In the genomic region with DNA sequence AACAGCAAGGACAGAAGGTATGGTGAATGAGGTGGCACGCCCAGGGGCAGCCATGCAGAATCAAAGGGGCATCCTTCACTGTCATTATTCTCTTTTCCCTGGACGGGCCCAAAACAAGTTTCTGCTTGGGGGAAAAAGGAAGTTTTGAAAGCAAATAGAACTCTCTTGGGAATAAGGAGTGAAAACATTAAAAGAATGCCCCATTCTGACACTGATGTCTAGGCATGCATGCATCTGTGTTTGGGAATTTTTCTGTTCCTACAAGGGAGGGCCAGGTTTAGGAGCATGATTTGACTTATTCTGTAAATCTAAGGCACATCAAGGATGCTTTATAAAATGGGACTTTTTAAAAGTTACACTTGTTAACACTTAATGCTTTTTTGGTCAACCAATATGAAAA, we compare ENCODE assay signal across 18 cellular contexts. TPM values are rescaled to one million over a fixed set of nuclear protein-coding genes. Genes with fewer than 3 reads are reported as not detected.
DNase-seq lines count a peak whose midpoint lies in the region; ATAC-seq and TF ChIP-seq lines count a peak whose summit lies in the region.
"Had no signal": no experiment of that assay in that cellular context is flagged by ENCODE, and none has a peak within 500 bp of the region (broad histone marks: within the 10 kb centered on the region; RNA-seq: fewer than 3 reads in every experiment).

No MANE protein-coding gene starts in this region.

- H3K18ac ChIP-seq in IMR-90 (ENCODE audit: low read depth, low read length), result no peak overlapping the region

- H3K14ac ChIP-seq in IMR-90 (replicated peaks; ENCODE audit: low read depth, low read length), result no peak overlapping the region

- no peak overlapping the region for H3K4me3 Mint-ChIP-seq in osteocyte (ENCODE audit: unreplicated experiment)
- H3K4me3 Mint-ChIP-seq: CD4-positive, alpha-beta T cell had no signal

- BruUV-seq in IMR-90 (replicated peaks; lab: Mats Ljungman, UMichigan), result no TSS peak

- H3K4ac ChIP-seq in IMR-90 (ENCODE audit: low read depth, low read length), result no peak overlapping the region

- H3K27me3 ChIP-seq in BLaER1 (no peaks in the 10 kb centered on the region; the same call in 1 of the 2 replicates), IMR-90 (ENCODE audit: control insufficient read depth, insufficient read depth, low read length) (no peaks in the 10 kb centered on the region)

- H2AK9ac ChIP-seq in IMR-90 (replicated peaks; ENCODE audit: low read depth, low read length, poor library complexity), result no peak overlapping the region

- H2AK5ac ChIP-seq in IMR-90 (ENCODE audit: low read depth, low read length), result no peak overlapping the region

- no peak overlapping the region for H4K91ac ChIP-seq in IMR-90 (ENCODE audit: insufficient read depth, low read depth, low read length)

- peak overlapping the region; percentile 10; the same call in 1 of the 2 replicates for H3K4me2 ChIP-seq in BLaER1
- no peak overlapping the region for H3K4me2 ChIP-seq in IMR-90 (ENCODE audit: low read depth, low read length)

- no peak for TF ChIP-seq POLR2A in IMR-90 (IDR thresholded peaks at IDR 0.05; ENCODE audit: low read depth, low read length)

- peaks cover 15% of the 10 kb centered on the region; the same call in 1 of the 2 replicates for H3K9me1 ChIP-seq in IMR-90 (ENCODE audit: insufficient read depth, low read length)

- peaks cover 59% of the 10 kb centered on the region for H4K20me1 ChIP-seq in BLaER1
- no peaks in the 10 kb centered on the region for H4K20me1 ChIP-seq in IMR-90 (ENCODE audit: insufficient read depth, low read length)

- no peak overlapping the region for H3K9ac ChIP-seq in BLaER1
- no peak overlapping the region for H3K9ac ChIP-seq in IMR-90 (ENCODE audit: low read depth, low read length)

- no peak overlapping the region for H4K5ac ChIP-seq in IMR-90 (ENCODE audit: low read depth, low read length)

- H4K8ac ChIP-seq in IMR-90 (ENCODE audit: low read depth in 2 of 2, low read length in 2 of 2), result no peak overlapping the region

- no CpG with 5 or more reads among the region's 2 CpGs for WGBS in IMR-90 (ENCODE audit: extremely low coverage in 2 of 2, insufficient read length in 1 of 2), 2 experiments

- dilution Hi-C loops in IMR-90 (cut with HindIII; ENCODE audit: low sequenced_read_pairs, unreplicated experiment), result no loop called here

- H3K4me1 ChIP-seq in BLaER1, result peaks cover 27% of the 10 kb centered on the region
- peaks cover 2% of the 10 kb centered on the region for H3K4me1 ChIP-seq in IMR-90 (ENCODE audit: control insufficient read depth, insufficient read depth, low read length)

- H3K9me3 Mint-ChIP-seq in osteocyte (ENCODE audit: unreplicated experiment), result no peaks in the 10 kb centered on the region
- H3K9me3 Mint-ChIP-seq: CD4-positive, alpha-beta T cell had no signal

- no peak overlapping the region for H2BK20ac ChIP-seq in IMR-90 (ENCODE audit: low read depth, low read length)

- H2BK120ac ChIP-seq in IMR-90 (ENCODE audit: low read depth, low read length), result no peak overlapping the region

- TF ChIP-seq CTCF in IMR-90 (conservative IDR thresholded peaks at IDR 0.05; ENCODE audit: low read depth, low read length), result no peak
- TF ChIP-seq CTCF in osteocyte (IDR thresholded peaks at IDR 0.05), result no peak

- H3K36me3 Mint-ChIP-seq in osteocyte (ENCODE audit: unreplicated experiment), result peaks cover 51% of the 10 kb centered on the region

- no peaks in the 10 kb centered on the region for H3K9me3 ChIP-seq in BLaER1
- no peaks in the 10 kb centered on the region for H3K9me3 ChIP-seq in IMR-90 (ENCODE audit: control insufficient read depth, insufficient read depth, low read length)

- CTCF ChIA-PET in IMR-90 (lab: Yijun Ruan, JAX), result no interaction called here

- no peaks in the 10 kb centered on the region; a peak in 1 of 4 replicates for H3K79me1 ChIP-seq in IMR-90 (ENCODE audit: low read depth in 1 of 2, low read length in 2 of 2)

- H2BK5ac ChIP-seq in IMR-90 (ENCODE audit: low read depth, low read length, poor library complexity, severe bottlenecking), result peak overlapping the region; percentile 15

- H3K4me3 ChIP-seq in BLaER1 (no peak overlapping the region), IMR-90 (ENCODE audit: insufficient read depth, low read depth, low read length) (no peak overlapping the region)
- H3K4me3 ChIP-seq: SK-N-MC had no signal

- peak overlapping the region; percentile 88 for H3K27ac Mint-ChIP-seq in osteocyte (ENCODE audit: unreplicated experiment)
- H3K27ac Mint-ChIP-seq: CD4-positive, alpha-beta T cell had no signal

- peaks cover 74% of the 10 kb centered on the region for H3K4me1 Mint-ChIP-seq in osteocyte (ENCODE audit: unreplicated experiment)

- no peak overlapping the region for H3K27ac ChIP-seq in BLaER1
- H3K27ac ChIP-seq in IMR-90 (ENCODE audit: insufficient read depth, low read length), result no peak overlapping the region
- H3K27ac ChIP-seq: SK-N-MC had no signal

- intact Hi-C loops in IMR-90 (cut with micrococcal nuclease), result no loop called here

- H3K27me3 Mint-ChIP-seq in osteocyte (ENCODE audit: unreplicated experiment), result no peaks in the 10 kb centered on the region
- H3K27me3 Mint-ChIP-seq: CD4-positive, alpha-beta T cell had no signal

- POLR2A ChIA-PET in IMR-90 (lab: Charles Lee; ENCODE audit: unreplicated experiment), result no interaction called here

- no peak for TF ChIP-seq RAD21 in IMR-90 (IDR thresholded peaks at IDR 0.05; ENCODE audit: low read length)

- H3K23ac ChIP-seq in IMR-90 (ENCODE audit: low read depth, low read length), result no peak overlapping the region

- no peak overlapping the region for H2AFZ ChIP-seq in IMR-90 (replicated peaks; ENCODE audit: low read length, poor library complexity)

- H2BK15ac ChIP-seq in IMR-90 (ENCODE audit: low read depth, low read length), result no peak overlapping the region

- no peak overlapping the region for H3K56ac ChIP-seq in IMR-90 (ENCODE audit: extremely low read depth, insufficient read depth, low read length)

- H3K36me3 ChIP-seq in BLaER1, result peaks cover 90% of the 10 kb centered on the region
- peaks cover 35% of the 10 kb centered on the region for H3K36me3 ChIP-seq in IMR-90 (ENCODE audit: control insufficient read depth, insufficient read depth, low read length)

- in situ Hi-C loops in IMR-90 (cut with MboI; ENCODE audit: low sequenced_read_pairs) (no loop called here), G401 (cut with HindIII; ENCODE audit: low sequenced_read_pairs) (no loop called here)

- DNase-seq in IMR-90, result no peak
- peak; percentile 10 for DNase-seq in fibroblast of gingiva (ENCODE audit: low read depth)
- DNase-seq in osteocyte (ENCODE audit: extremely low spot score, unreplicated experiment), result peak; percentile 51
- no peak for DNase-seq in NCI-H187 treated with DMSO at 0.1 percent for 48 hours (lab: John Stamatoyannopoulos, UW)
- no peak for DNase-seq in G401 (ENCODE audit: low spot score)
- DNase-seq: AML-193; CD4-positive, alpha-beta T cell; MM.1S; NCI-H1092 treated with DMSO at 0.1 percent for 48 hours; NCI-H1694; NCI-H226; NCI-H526; Right ventricle myocardium superior had no signal

- ATAC-seq in IMR-90 (ENCODE audit: low read depth), result peak; percentile 65
- ATAC-seq in HG03139 (IDR thresholded peaks at IDR 0.05; ENCODE audit: unreplicated experiment), result no peak

TF ChIP-seq in IMR-90, 13 proteins besides CTCF, POLR2A, EP300 and RAD21:
- TF ChIP-seq CHD1 (IDR thresholded peaks at IDR 0.05; ENCODE audit: low read depth, low read length) (no peak), FOS (IDR thresholded peaks at IDR 0.05; ENCODE audit: low read depth, low read length) (no peak), MAFK (IDR thresholded peaks at IDR 0.05; ENCODE audit: low read depth, low read length) (no peak), BHLHE40 (IDR thresholded peaks at IDR 0.05; ENCODE audit: low read depth, low read length) (no peak), CEBPB (IDR thresholded peaks at IDR 0.05; ENCODE audit: low read depth, low read length) (no peak)
- TF ChIP-seq, protein P1, sequence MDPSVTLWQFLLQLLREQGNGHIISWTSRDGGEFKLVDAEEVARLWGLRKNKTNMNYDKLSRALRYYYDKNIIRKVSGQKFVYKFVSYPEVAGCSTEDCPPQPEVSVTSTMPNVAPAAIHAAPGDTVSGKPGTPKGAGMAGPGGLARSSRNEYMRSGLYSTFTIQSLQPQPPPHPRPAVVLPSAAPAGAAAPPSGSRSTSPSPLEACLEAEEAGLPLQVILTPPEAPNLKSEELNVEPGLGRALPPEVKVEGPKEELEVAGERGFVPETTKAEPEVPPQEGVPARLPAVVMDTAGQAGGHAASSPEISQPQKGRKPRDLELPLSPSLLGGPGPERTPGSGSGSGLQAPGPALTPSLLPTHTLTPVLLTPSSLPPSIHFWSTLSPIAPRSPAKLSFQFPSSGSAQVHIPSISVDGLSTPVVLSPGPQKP (IDR thresholded peaks at IDR 0.05; ENCODE audit: borderline replicate concordance, low read depth, low read length), result no peak

RNA-seq across cellular contexts. Expression of a gene that starts 34.3 kb away (rescaled TPM):
- total RNA-seq in IMR-90 (2012; rRNA removed) (not detected in 2 replicates), osteocyte (not detected in 2 replicates)
- not detected in 2 replicates for polyA plus RNA-seq in IMR-90 (2012; rRNA removed)
- polyA plus RNA-seq in IMR-90 (2012; cell fraction: cytosol; rRNA removed), result not detected in 2 replicates
- polyA plus RNA-seq in IMR-90 (2012; cell fraction: nucleus; rRNA removed; ENCODE audit: low replicate concordance), result not detected in 2 replicates
- 0.25 TPM in 1 of 2 replicates, not detected in the other for total RNA-seq in G401 (2014; rRNA removed; shearing (Covaris generic))
- total RNA-seq: A673; CD4-positive, alpha-beta T cell; H1; Right ventricle myocardium superior had no signal
- polyA plus RNA-seq: H1 had no signal

Comparison
In these comparisons a context has a peak if more than half of its experiments do, and no peak if none do; other contexts are left out.
1. DNase-seq: peak in fibroblast of gingiva (single experiment) and osteocyte (single experiment); none in IMR-90 (single experiment), NCI-H187 treated with DMSO at 0.1 percent for 48 hours (single experiment) and G401 (single experiment).